12 cellular contexts compared by ENCODE assay signal in the genomic region with DNA sequence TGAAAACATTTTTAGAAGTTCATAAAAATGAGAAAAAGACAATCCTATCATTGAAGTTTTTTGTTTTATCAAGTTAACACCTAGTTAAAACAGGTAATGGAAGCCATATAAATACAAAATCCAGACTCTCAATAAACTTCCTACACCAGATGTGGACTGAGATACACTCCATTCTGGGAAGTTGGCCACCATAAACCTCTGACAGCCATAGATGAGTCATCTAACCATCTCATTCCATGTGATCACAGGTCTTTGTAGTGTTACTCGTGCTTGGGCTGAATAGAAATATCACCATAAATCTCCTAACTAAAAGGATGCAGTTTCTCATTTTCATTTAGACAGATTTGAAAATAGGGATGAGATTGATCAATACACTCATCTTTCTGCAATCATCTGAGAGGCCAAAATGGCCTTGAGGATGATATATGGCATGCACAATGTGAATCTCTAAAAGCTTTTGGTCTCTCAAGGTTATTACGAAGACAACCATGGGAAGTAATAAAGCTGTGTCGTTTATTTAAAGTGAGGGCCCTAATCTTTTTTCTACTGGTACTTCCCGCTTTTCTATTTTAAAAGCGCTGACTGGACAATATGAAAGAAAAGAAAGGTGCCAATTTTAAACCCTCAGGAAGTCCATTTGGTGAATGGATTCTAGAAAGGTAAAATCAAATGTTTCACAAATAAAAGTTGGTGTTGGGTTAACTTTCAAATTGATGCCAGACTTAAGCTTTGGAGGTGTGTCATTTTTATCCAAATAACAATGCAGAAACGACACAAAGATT.
A peak's percentile ranks its signal among the peaks of the same experiment; 100 is the strongest.
DNase-seq lines count a peak whose midpoint lies in the region; ATAC-seq and TF ChIP-seq lines count a peak whose summit lies in the region.
"Had no signal": no experiment of that assay in that cellular context is flagged by ENCODE, and none has a peak within 500 bp of the region (broad histone marks: within the 10 kb centered on the region; RNA-seq: fewer than 3 reads in every experiment).

No MANE protein-coding gene starts in this region.

- TF ChIP-seq CTCF in fibroblast of the aortic adventitia (IDR thresholded peaks at IDR 0.05; ENCODE audit: insufficient read depth, low read length) (no peak), smooth muscle cell (IDR thresholded peaks at IDR 0.05; ENCODE audit: borderline replicate concordance, insufficient read depth, poor library complexity, severe bottlenecking) (no peak), ascending aorta (IDR thresholded peaks at IDR 0.05) (no peak)
- no peak for TF ChIP-seq CTCF in CD4-positive, alpha-beta T cell (IDR thresholded peaks at IDR 0.05)

- H3K4me1 Mint-ChIP-seq in CD4-positive, alpha-beta T cell (ENCODE audit: low read depth), result no peaks in the 10 kb centered on the region

- CTCF ChIA-PET in CD4-positive, alpha-beta T cell (lab: Charles Lee), result interaction anchor here (1.0 to 3.9 kb wide), 6 partner anchors 8 to 301 kb away, joined by 3 to 18 read pairs (median 6); no protein-coding TSS in a partner anchor

- ATAC-seq in SK-N-SH treated with all-trans-retinoic acid at 6 μM for 48 hours, result peak; percentile 77
- no peak for ATAC-seq in CD4-positive, alpha-beta T cell (ENCODE audit: poor library complexity)
- ATAC-seq in HG03175 (IDR thresholded peaks at IDR 0.05; ENCODE audit: unreplicated experiment), result no peak

- POLR2A ChIA-PET in CD4-positive, alpha-beta T cell (lab: Charles Lee), result no interaction called here

- H3K36me3 ChIP-seq in smooth muscle cell (ENCODE audit: low read depth) (no peaks in the 10 kb centered on the region), ascending aorta (no peaks in the 10 kb centered on the region)

- H3K4me1 ChIP-seq in smooth muscle cell (ENCODE audit: low read depth), result no peaks in the 10 kb centered on the region
- no peaks in the 10 kb centered on the region for H3K4me1 ChIP-seq in ascending aorta

- peak overlapping the region; percentile 61 for H3K27ac ChIP-seq in smooth muscle cell (ENCODE audit: low read depth)
- H3K27ac ChIP-seq in ascending aorta, result no peak overlapping the region
- H3K27ac ChIP-seq in CD4-positive, alpha-beta T cell (ENCODE audit: low read depth, low read length), result no peak overlapping the region

- H3K79me2 ChIP-seq in smooth muscle cell (ENCODE audit: low read depth), result no peaks in the 10 kb centered on the region

- H3K9ac ChIP-seq in smooth muscle cell (ENCODE audit: low read depth), result no peak overlapping the region

- H3F3A ChIP-seq in smooth muscle cell (ENCODE audit: low read depth), result no peaks in the 10 kb centered on the region

- intact Hi-C loops in ascending aorta (cut with DNase I), result loop anchor here (1.0 to 5.0 kb wide), 3 partner anchors 110 to 301 kb away; no protein-coding TSS in a partner anchor
- intact Hi-C loops in CD4-positive, alpha-beta T cell (cut with DNase I, micrococcal nuclease), result loop anchor here (1.0 to 10.0 kb wide), 6 partner anchors 110 to 1663 kb away; no protein-coding TSS in a partner anchor

- WGBS in smooth muscle cell (ENCODE audit: low lambda C conversion rate), result 61% methylated on average over 6 of the region's 6 CpGs

- H3K4me3 ChIP-seq in fibroblast of the aortic adventitia (ENCODE audit: low read depth, low read length) (no peak overlapping the region), smooth muscle cell (no peak overlapping the region), ascending aorta (no peak overlapping the region)

- H3K4me3 Mint-ChIP-seq in CD4-positive, alpha-beta T cell, result no peak overlapping the region

- no peaks in the 10 kb centered on the region for H3K9me3 Mint-ChIP-seq in CD4-positive, alpha-beta T cell

- no peaks in the 10 kb centered on the region for H4K20me1 ChIP-seq in smooth muscle cell (ENCODE audit: low read depth)

- H3K27me3 Mint-ChIP-seq in CD4-positive, alpha-beta T cell, result peaks cover 19% of the 10 kb centered on the region

- H3K27me3 ChIP-seq in smooth muscle cell (ENCODE audit: low read depth) (no peaks in the 10 kb centered on the region), ascending aorta (no peaks in the 10 kb centered on the region)
- peaks cover 12% of the 10 kb centered on the region for H3K27me3 ChIP-seq in CD4-positive, alpha-beta T cell (ENCODE audit: control insufficient read depth, insufficient read depth, low read length)

- DNase-seq in HCEC 1CT (peak; percentile 67), fibroblast of the aortic adventitia (ENCODE audit: low read depth) (peak; percentile 84), smooth muscle cell (lab: John Stamatoyannopoulos, UW; ENCODE audit: unreplicated experiment) (no peak), ascending aorta (ENCODE audit: low spot score in 2 of 2) (no peak), GF-D8 (lab: John Stamatoyannopoulos, UW) (no peak)
- DNase-seq in CD4-positive, alpha-beta T cell, result no peak
- DNase-seq: left cardiac atrium; NCI-H187 treated with DMSO at 0.1 percent for 48 hours; occipital lobe; stimulated activated CD4-positive, alpha-beta T cell treated with anti-CD3 and anti-CD28 coated beads, Interleukin-1b, Interleukin-23, amount 100 ng/mL, for 48 hours had no signal

- no peak overlapping the region for H2AFZ ChIP-seq in smooth muscle cell (ENCODE audit: low read depth)

- H3K36me3 Mint-ChIP-seq in CD4-positive, alpha-beta T cell (ENCODE audit: low read depth), result no peaks in the 10 kb centered on the region

- H3K9me3 ChIP-seq in smooth muscle cell (replicated peaks; ENCODE audit: low read depth) (no peaks in the 10 kb centered on the region), ascending aorta (no peaks in the 10 kb centered on the region)
- H3K9me3 ChIP-seq in CD4-positive, alpha-beta T cell (ENCODE audit: control insufficient read depth, low read length), result no peaks in the 10 kb centered on the region

- H3K4me2 ChIP-seq in smooth muscle cell, result no peak overlapping the region

- no peak overlapping the region for H3K27ac Mint-ChIP-seq in CD4-positive, alpha-beta T cell

TF ChIP-seq in SK-N-SH treated with all-trans-retinoic acid at 6 μM for 48 hours, 23 proteins besides CTCF, POLR2A, EP300 and RAD21:
- TF ChIP-seq ZNF70 (CRISPR knock-in tag; IDR thresholded peaks at IDR 0.05) (no peak), ISL1 (CRISPR knock-in tag; IDR thresholded peaks at IDR 0.05) (no peak; the same call in 1 of the 2 replicates), ESRRG (CRISPR knock-in tag; IDR thresholded peaks at IDR 0.05) (no peak), SNAI2 (CRISPR knock-in tag; IDR thresholded peaks at IDR 0.05) (no peak), ZNF8 (CRISPR knock-in tag; IDR thresholded peaks at IDR 0.05) (no peak)
- TF ChIP-seq, protein P1, sequence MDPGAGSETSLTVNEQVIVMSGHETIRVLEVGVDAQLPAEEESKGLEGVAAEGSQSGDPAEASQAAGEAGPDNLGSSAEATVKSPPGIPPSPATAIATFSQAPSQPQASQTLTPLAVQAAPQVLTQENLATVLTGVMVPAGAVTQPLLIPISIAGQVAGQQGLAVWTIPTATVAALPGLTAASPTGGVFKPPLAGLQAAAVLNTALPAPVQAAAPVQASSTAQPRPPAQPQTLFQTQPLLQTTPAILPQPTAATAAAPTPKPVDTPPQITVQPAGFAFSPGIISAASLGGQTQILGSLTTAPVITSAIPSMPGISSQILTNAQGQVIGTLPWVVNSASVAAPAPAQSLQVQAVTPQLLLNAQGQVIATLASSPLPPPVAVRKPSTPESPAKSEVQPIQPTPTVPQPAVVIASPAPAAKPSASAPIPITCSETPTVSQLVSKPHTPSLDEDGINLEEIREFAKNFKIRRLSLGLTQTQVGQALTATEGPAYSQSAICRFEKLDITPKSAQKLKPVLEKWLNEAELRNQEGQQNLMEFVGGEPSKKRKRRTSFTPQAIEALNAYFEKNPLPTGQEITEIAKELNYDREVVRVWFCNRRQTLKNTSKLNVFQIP (CRISPR knock-in tag; IDR thresholded peaks at IDR 0.05; ENCODE audit: borderline replicate concordance, low read depth), result no peak

Comparison
In these comparisons a context has a peak if more than half of its experiments do, and no peak if none do; other contexts are left out.
1. DNase-seq: peak in HCEC 1CT (single experiment) and fibroblast of the aortic adventitia (single experiment); none in smooth muscle cell (single experiment), ascending aorta (0 of 2), CD4-positive, alpha-beta T cell (0 of 10) and GF-D8 (single experiment).